ENCODE assay signal across 8 cellular contexts in genomic region chr13:32737679-32738078, GRCh38.
DNase-seq lines count a peak whose midpoint lies in the region; ATAC-seq lines count a peak whose summit lies in the region.

No MANE protein-coding gene starts in this region.

- peak overlapping the region; percentile 69 to 89 (median 82) for H3K4me3 Mint-ChIP-seq in naive thymus-derived CD8-positive, alpha-beta T cell

- H3K27me3 Mint-ChIP-seq in naive thymus-derived CD8-positive, alpha-beta T cell = no peaks in the 10 kb centered on the region

- POLR2A ChIA-PET in naive thymus-derived CD8-positive, alpha-beta T cell (lab: Charles Lee) = interaction anchor here (1.3 kb wide), 1 partner anchor 55 kb away, joined by 5 read pairs; no protein-coding TSS in a partner anchor

- ATAC-seq in GM18498 (IDR thresholded peaks at IDR 0.05; ENCODE audit: unreplicated experiment) = peak; percentile 54
- peak; percentile 35 for ATAC-seq in HG02588 (IDR thresholded peaks at IDR 0.05; ENCODE audit: unreplicated experiment)
- no peak for ATAC-seq in activated naive CD4-positive, alpha-beta T cell treated with anti-CD3 and anti-CD28 coated beads, Interleukin-2, amount 50 U/mL, for 72 hours
- ATAC-seq in naive thymus-derived CD8-positive, alpha-beta T cell = no peak

- H3K36me3 Mint-ChIP-seq in activated naive CD4-positive, alpha-beta T cell treated with anti-CD3 and anti-CD28 coated beads, Interleukin-2, amount 50 U/mL, for 72 hours = peaks cover 0 to 5% of the 10 kb centered on the region in 2 donors
- H3K36me3 Mint-ChIP-seq in naive thymus-derived CD8-positive, alpha-beta T cell = peaks cover 0 to 24% (median 20%) of the 10 kb centered on the region in 3 donors

- H3K4me1 Mint-ChIP-seq in naive thymus-derived CD8-positive, alpha-beta T cell = peaks cover 9 to 34% (median 32%) of the 10 kb centered on the region in 4 donors

- no peak for DNase-seq in activated naive CD4-positive, alpha-beta T cell treated with anti-CD3 and anti-CD28 coated beads, Interleukin-2, amount 50 U/mL, for 72 hours (ENCODE audit: low spot score in 2 of 2)
- DNase-seq in naive thymus-derived CD8-positive, alpha-beta T cell = no peak
- DNase-seq in NCI-H2029 (lab: John Stamatoyannopoulos, UW) = no peak
- no peak for DNase-seq in activated effector memory CD4-positive, alpha-beta T cell treated with Interleukin-2 at 50 U/mL for 16 hours
- DNase-seq in central memory CD4-positive, alpha-beta T cell = no peak
- no peak for DNase-seq in stimulated activated CD4-positive, alpha-beta T cell treated with anti-CD3 and anti-CD28 coated beads, Interleukin-2, amount 100 ng/mL, for 48 hours

- peak overlapping the region; percentile 50 to 85 for H3K27ac Mint-ChIP-seq in activated naive CD4-positive, alpha-beta T cell treated with anti-CD3 and anti-CD28 coated beads, Interleukin-2, amount 50 U/mL, for 72 hours
- H3K27ac Mint-ChIP-seq in naive thymus-derived CD8-positive, alpha-beta T cell = peak overlapping the region; percentile 84 to 98 (median 92)

- no peaks in the 10 kb centered on the region for H3K9me3 Mint-ChIP-seq in activated naive CD4-positive, alpha-beta T cell treated with anti-CD3 and anti-CD28 coated beads, Interleukin-2, amount 50 U/mL, for 72 hours
- no peaks in the 10 kb centered on the region for H3K9me3 Mint-ChIP-seq in naive thymus-derived CD8-positive, alpha-beta T cell

Comparison
In these comparisons a context has a peak if more than half of its experiments do, and no peak if none do; other contexts are left out.
1. ATAC-seq: peak in GM18498 (single experiment) and HG02588 (single experiment); none in activated naive CD4-positive, alpha-beta T cell treated with anti-CD3 and anti-CD28 coated beads, Interleukin-2, amount 50 U/mL, for 72 hours (0 of 2) and naive thymus-derived CD8-positive, alpha-beta T cell (0 of 2).